In the genomic region with DNA sequence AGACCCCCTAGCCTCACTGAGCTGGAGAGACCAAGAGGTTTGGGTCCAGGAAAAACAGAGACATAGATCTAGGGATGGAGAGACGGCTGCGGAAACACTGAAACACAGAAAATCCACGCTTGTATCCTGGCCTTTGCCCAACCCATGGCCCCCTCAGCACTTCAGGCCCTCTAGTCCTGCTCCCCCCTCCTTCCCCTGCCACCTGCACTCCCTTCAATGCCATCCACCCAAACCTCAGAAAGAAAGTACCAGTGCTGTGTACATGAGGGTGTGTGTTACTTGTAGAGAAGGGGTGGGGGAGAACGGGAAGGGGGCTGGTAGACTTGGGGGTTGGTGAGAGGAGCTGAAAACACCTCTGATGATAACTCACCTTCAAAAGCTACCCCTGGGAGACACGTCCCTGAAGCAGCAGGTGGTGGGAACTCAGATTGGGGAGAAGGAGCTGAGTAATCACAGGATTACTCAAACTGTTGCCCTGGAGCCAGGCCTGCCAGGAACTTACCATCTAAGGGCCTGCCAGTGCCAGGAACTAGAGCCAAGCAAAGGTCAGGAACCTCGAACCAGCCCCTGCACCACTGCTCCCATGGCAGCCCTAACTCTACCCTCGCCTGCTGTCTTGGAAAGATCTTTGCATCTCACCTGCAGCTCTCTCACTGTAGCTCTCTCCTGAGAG, we compare ENCODE assay signal across 16 cellular contexts. TPM values are rescaled to one million over a fixed set of nuclear protein-coding genes. Genes with fewer than 3 reads are reported as not detected.
DNase-seq lines count a peak whose midpoint lies in the region; ATAC-seq, FAIRE-seq and TF ChIP-seq lines count a peak whose summit lies in the region.
"Had no signal": no experiment of that assay in that cellular context is flagged by ENCODE, and none has a peak within 500 bp of the region (broad histone marks: within the 10 kb centered on the region; RNA-seq: fewer than 3 reads in every experiment).

No MANE protein-coding gene starts in this region.

- H3K27me3 ChIP-seq in pancreas (no peaks in the 10 kb centered on the region), esophagus muscularis mucosa (peaks cover 0 to 18% (median 0%) of the 10 kb centered on the region in 4 donors)

- peaks cover 9 to 24% (median 18%) of the 10 kb centered on the region in 3 donors for H3K4me1 ChIP-seq in pancreas
- H3K4me1 ChIP-seq in esophagus muscularis mucosa, result peaks cover 0 to 3% (median 0%) of the 10 kb centered on the region in 4 donors

- H3K36me3 Mint-ChIP-seq in activated CD4-positive, alpha-beta T cell treated with anti-CD3 and anti-CD28 coated beads, Interleukin-2, amount 10 ng/mL, durations not matched to agents 7 days and 5 days (ENCODE audit: low read depth), result no peaks in the 10 kb centered on the region
- H3K36me3 Mint-ChIP-seq in activated naive CD8-positive, alpha-beta T cell treated with anti-CD3 and anti-CD28 coated beads, Interleukin-2, amount 50 U/mL, for 24 hours (ENCODE audit: low read depth), result peaks cover 2% of the 10 kb centered on the region

- H3K4me1 Mint-ChIP-seq in activated CD4-positive, alpha-beta T cell treated with anti-CD3 and anti-CD28 coated beads, Interleukin-2, amount 10 ng/mL, durations not matched to agents 7 days and 5 days, result peaks cover 69% of the 10 kb centered on the region
- H3K4me1 Mint-ChIP-seq in activated naive CD8-positive, alpha-beta T cell treated with anti-CD3 and anti-CD28 coated beads, Interleukin-2, amount 50 U/mL, for 24 hours, result peaks cover 58% of the 10 kb centered on the region

- CTCF ChIA-PET in activated CD4-positive, alpha-beta T cell treated with anti-CD3 and anti-CD28 coated beads, Interleukin-2, amount 10 ng/mL, durations not matched to agents 7 days and 5 days (lab: Charles Lee), result interaction anchor here (0.8 to 3.7 kb wide), 11 partner anchors 8 to 196 kb away, joined by 3 to 17 read pairs (median 5); no protein-coding TSS in a partner anchor

- TF ChIP-seq POLR2A in esophagus muscularis mucosa (IDR thresholded peaks at IDR 0.05; ENCODE audit: low read depth), result no peak

- H3K9me3 ChIP-seq in KOPT-K1 (ENCODE audit: insufficient read depth, low read length, poor library complexity, severe bottlenecking), result no peaks in the 10 kb centered on the region
- H3K9me3 ChIP-seq in pancreas, result no peaks in the 10 kb centered on the region
- H3K9me3 ChIP-seq in esophagus muscularis mucosa, result no peaks in the 10 kb centered on the region

- TF ChIP-seq CTCF in pancreas (IDR thresholded peaks at IDR 0.05), result no peak
- TF ChIP-seq CTCF in esophagus muscularis mucosa (IDR thresholded peaks at IDR 0.05), result no peak

- H3K27me3 Mint-ChIP-seq in activated CD4-positive, alpha-beta T cell treated with anti-CD3 and anti-CD28 coated beads, Interleukin-2, amount 10 ng/mL, durations not matched to agents 7 days and 5 days, result no peaks in the 10 kb centered on the region
- peaks cover 3% of the 10 kb centered on the region for H3K27me3 Mint-ChIP-seq in activated naive CD8-positive, alpha-beta T cell treated with anti-CD3 and anti-CD28 coated beads, Interleukin-2, amount 50 U/mL, for 24 hours

- peak; percentile 66 for ATAC-seq in activated naive CD8-positive, alpha-beta T cell treated with anti-CD3 and anti-CD28 coated beads, Interleukin-2, amount 50 U/mL, for 24 hours
- ATAC-seq in pancreas, result peak; percentile 73 to 91 (median 85)

- DNase-seq in activated CD4-positive, alpha-beta T cell treated with anti-CD3 and anti-CD28 coated beads, Interleukin-2, amount 10 ng/mL, durations not matched to agents 7 days and 5 days, result no peak
- no peak for DNase-seq in activated CD4-positive, alpha-beta T cell treated with anti-CD3 and anti-CD28 coated beads, Interleukin-2, amount 50 U/mL, for 1 hour
- no peak for DNase-seq in activated naive CD8-positive, alpha-beta T cell treated with anti-CD3 and anti-CD28 coated beads, Interleukin-2, amount 50 U/mL, for 24 hours
- DNase-seq in pancreas (peak in 5 of 6 donors; percentile 73 to 80 (median 76)), NCI-H1694 treated with DMSO at 0.1 percent for 48 hours (lab: John Stamatoyannopoulos, UW) (no peak), RKO (ENCODE audit: low spot score) (no peak), esophagus muscularis mucosa (ENCODE audit: extremely low spot score) (no peak)
- DNase-seq: activated T-cell treated with anti-CD3 and anti-CD28 coated beads, Interleukin-2, amount 50 U/mL, for 4 hours; mesenchymal stem cell; NCI-H2171 had no signal

- H3K36me3 ChIP-seq in KOPT-K1 (ENCODE audit: insufficient read depth, low read length) (no peaks in the 10 kb centered on the region), pancreas (peaks cover 0 to 26% (median 4%) of the 10 kb centered on the region in 3 donors), esophagus muscularis mucosa (peaks cover 0 to 15% (median 0%) of the 10 kb centered on the region in 4 donors)

- 59 to 60% methylated on average over 7 of the region's 7 CpGs for WGBS in pancreas, 2 donors
- WGBS in esophagus muscularis mucosa, result 74% methylated on average over 7 of the region's 7 CpGs

- intact Hi-C loops in pancreas (cut with DNase I), result loop anchor here in 1 of 3 donors (10.0 kb wide), 1 partner anchor 45 kb away; no protein-coding TSS in a partner anchor
- intact Hi-C loops in esophagus muscularis mucosa (cut with DNase I), result no loop called here

- POLR2A ChIA-PET in activated CD4-positive, alpha-beta T cell treated with anti-CD3 and anti-CD28 coated beads, Interleukin-2, amount 10 ng/mL, durations not matched to agents 7 days and 5 days (lab: Charles Lee), result no interaction called here

- no peaks in the 10 kb centered on the region for H3K9me3 Mint-ChIP-seq in activated CD4-positive, alpha-beta T cell treated with anti-CD3 and anti-CD28 coated beads, Interleukin-2, amount 10 ng/mL, durations not matched to agents 7 days and 5 days
- H3K9me3 Mint-ChIP-seq in activated naive CD8-positive, alpha-beta T cell treated with anti-CD3 and anti-CD28 coated beads, Interleukin-2, amount 50 U/mL, for 24 hours, result no peaks in the 10 kb centered on the region
- H3K9me3 Mint-ChIP-seq: activated T-cell treated with anti-CD3 and anti-CD28 coated beads, Interleukin-2, amount 50 U/mL, for 4 hours had no signal

- H3K4me3 Mint-ChIP-seq in activated CD4-positive, alpha-beta T cell treated with anti-CD3 and anti-CD28 coated beads, Interleukin-2, amount 10 ng/mL, durations not matched to agents 7 days and 5 days, result no peak overlapping the region
- no peak overlapping the region for H3K4me3 Mint-ChIP-seq in activated naive CD8-positive, alpha-beta T cell treated with anti-CD3 and anti-CD28 coated beads, Interleukin-2, amount 50 U/mL, for 24 hours
- H3K4me3 Mint-ChIP-seq: activated T-cell treated with anti-CD3 and anti-CD28 coated beads, Interleukin-2, amount 50 U/mL, for 4 hours had no signal

- no peak overlapping the region for H3K4me3 ChIP-seq in pancreas
- no peak overlapping the region for H3K4me3 ChIP-seq in esophagus muscularis mucosa
- H3K4me3 ChIP-seq: SK-N-MC had no signal

- TF ChIP-seq EP300 in esophagus muscularis mucosa (IDR thresholded peaks at IDR 0.05), result no peak

- peak overlapping the region; percentile 33 for H3K27ac Mint-ChIP-seq in activated CD4-positive, alpha-beta T cell treated with anti-CD3 and anti-CD28 coated beads, Interleukin-2, amount 10 ng/mL, durations not matched to agents 7 days and 5 days
- peak overlapping the region; percentile 30 for H3K27ac Mint-ChIP-seq in activated naive CD8-positive, alpha-beta T cell treated with anti-CD3 and anti-CD28 coated beads, Interleukin-2, amount 50 U/mL, for 24 hours

- FAIRE-seq in pancreas (lab: Jason Lieb, UNC), result no peak
- FAIRE-seq: H1 had no signal

- H3K27ac ChIP-seq in KOPT-K1 (ENCODE audit: low read depth, low read length, poor library complexity, severe bottlenecking) (peak overlapping the region; percentile 23), pancreas (peak overlapping the region in 2 of 4 donors; percentile 31 to 55), esophagus muscularis mucosa (replicated peaks in 1 of 4) (no peak overlapping the region)
- H3K27ac ChIP-seq: SK-N-MC had no signal

RNA-seq across cellular contexts. Expression of gene RORC, which starts 11.5 kb away (rescaled TPM):
- total RNA-seq in activated CD4-positive, alpha-beta T cell treated with anti-CD3 and anti-CD28 coated beads, Interleukin-2, amount 10 ng/mL, durations not matched to agents 7 days and 5 days, result 1 to 10 TPM; 7.3 to 7.5 TPM
- total RNA-seq in pancreas, result 10 to 100 TPM; 11.9 to 28.8 (median 23.1) TPM
- polyA plus RNA-seq in pancreas, result 10 to 100 TPM; 17.1 to 36.7 TPM
- under 1 TPM in 2 of 4 donors, not detected in 2; 0.11 to 0.17 TPM for total RNA-seq in esophagus muscularis mucosa
- total RNA-seq: osteocyte had no signal
- polyA plus RNA-seq: AG04450 had no signal

RNA-seq across cellular contexts. Expression of gene LINGO4, which starts 14.9 kb away (rescaled TPM):
- under 1 TPM; 0.35 to 0.50 TPM for total RNA-seq in activated CD4-positive, alpha-beta T cell treated with anti-CD3 and anti-CD28 coated beads, Interleukin-2, amount 10 ng/mL, durations not matched to agents 7 days and 5 days
- under 1 TPM; 0.15 to 0.52 (median 0.26) TPM for total RNA-seq in pancreas
- under 1 TPM; 0.27 to 0.89 TPM for polyA plus RNA-seq in pancreas
- total RNA-seq in esophagus muscularis mucosa, result not detected
- total RNA-seq: H1, osteocyte, temporal lobe had no signal
- polyA plus RNA-seq: AG04450 had no signal

RNA-seq across cellular contexts. Expression of gene C2CD4D, which starts 19.5 kb away (rescaled TPM):
- 1 to 10 TPM in 1 of 2 experiments, under 1 TPM in 1; 0.89 to 1.1 TPM for total RNA-seq in activated CD4-positive, alpha-beta T cell treated with anti-CD3 and anti-CD28 coated beads, Interleukin-2, amount 10 ng/mL, durations not matched to agents 7 days and 5 days
- 1 to 10 TPM in 1 of 6 donors, under 1 TPM in 5; 0.35 to 1.2 (median 0.59) TPM for total RNA-seq in pancreas
- polyA plus RNA-seq in pancreas, result under 1 TPM; 0.40 to 0.68 TPM
- not detected for total RNA-seq in esophagus muscularis mucosa
- total RNA-seq: osteocyte, temporal lobe had no signal
- polyA plus RNA-seq: AG04450 had no signal

RNA-seq across cellular contexts. Expression of gene TDRKH, which starts 29.8 kb away (rescaled TPM):
- total RNA-seq in activated CD4-positive, alpha-beta T cell treated with anti-CD3 and anti-CD28 coated beads, Interleukin-2, amount 10 ng/mL, durations not matched to agents 7 days and 5 days, result 10 to 100 TPM; 14.6 to 17.3 TPM
- total RNA-seq in pancreas (1 to 10 TPM; 2.6 to 7.5 (median 4.1) TPM), esophagus muscularis mucosa (1 to 10 TPM; 4.0 to 8.7 (median 6.1) TPM)
- 1 to 10 TPM; 2.6 to 4.2 TPM for polyA plus RNA-seq in pancreas

RNA-seq across cellular contexts. Expression of gene THEM5, which starts 33.4 kb away (rescaled TPM):
- total RNA-seq in activated CD4-positive, alpha-beta T cell treated with anti-CD3 and anti-CD28 coated beads, Interleukin-2, amount 10 ng/mL, durations not matched to agents 7 days and 5 days, result not detected
- total RNA-seq in pancreas, result under 1 TPM in 1 of 6 donors, not detected in 5; 0.17 TPM
- polyA plus RNA-seq in pancreas, result not detected
- not detected for total RNA-seq in esophagus muscularis mucosa
- total RNA-seq: activated T-cell treated with anti-CD3 and anti-CD28 coated beads, Interleukin-2, amount 50 U/mL, for 4 hours; H1; osteocyte; temporal lobe had no signal
- polyA plus RNA-seq: AG04450, H1 had no signal

Comparison
In these comparisons a context has a peak if more than half of its experiments do, and no peak if none do; other contexts are left out.
1. DNase-seq: peak in pancreas (5 of 6); none in activated CD4-positive, alpha-beta T cell treated with anti-CD3 and anti-CD28 coated beads, Interleukin-2, amount 10 ng/mL, durations not matched to agents 7 days and 5 days (single experiment), activated CD4-positive, alpha-beta T cell treated with anti-CD3 and anti-CD28 coated beads, Interleukin-2, amount 50 U/mL, for 1 hour (single experiment), activated naive CD8-positive, alpha-beta T cell treated with anti-CD3 and anti-CD28 coated beads, Interleukin-2, amount 50 U/mL, for 24 hours (single experiment), NCI-H1694 treated with DMSO at 0.1 percent for 48 hours (single experiment), RKO (single experiment) and esophagus muscularis mucosa (single experiment).
2. RNA of gene RORC, which starts 11.5 kb away (total RNA-seq): 11.9 to 28.8 TPM in pancreas and 7.3 to 7.5 TPM in activated CD4-positive, alpha-beta T cell treated with anti-CD3 and anti-CD28 coated beads, Interleukin-2, amount 10 ng/mL, durations not matched to agents 7 days and 5 days; 0.11 to 0.17 TPM in esophagus muscularis mucosa; every median in the first group is over 4 times any median in the second.